20 cellular contexts compared by ENCODE assay signal in genomic region chr18:58345064-58345463, GRCh38.
DNase-seq lines count a peak whose midpoint lies in the region; ATAC-seq and TF ChIP-seq lines count a peak whose summit lies in the region.
"Had no signal": no experiment of that assay in that cellular context is flagged by ENCODE, and none has a peak within 500 bp of the region (broad histone marks: within the 10 kb centered on the region; RNA-seq: fewer than 3 reads in every experiment).

No MANE protein-coding gene starts in this region.

- WGBS in right cardiac atrium, result 78% methylated on average over 7 of the region's 7 CpGs
- WGBS in endodermal cell (ENCODE audit: insufficient coverage in 1 of 2, insufficient read length in 1 of 2), 2 experiments, result 58 to 66% methylated on average over 4 to 7 of the region's 7 CpGs

- peak; percentile 24 for TF ChIP-seq RAD21 in neural cell (conservative IDR thresholded peaks at IDR 0.05)

- H3F3A ChIP-seq in neural cell (ENCODE audit: insufficient read depth, low read length, poor library complexity, severe bottlenecking), result peaks cover 9% of the 10 kb centered on the region

- peaks cover 25% of the 10 kb centered on the region for H3K36me3 Mint-ChIP-seq in endodermal cell (ENCODE audit: low read depth)

- TF ChIP-seq CTCF in left ventricle myocardium inferior (IDR thresholded peaks at IDR 0.05; ENCODE audit: borderline replicate concordance), result no peak
- TF ChIP-seq CTCF in endodermal cell (conservative IDR thresholded peaks at IDR 0.05), result no peak
- TF ChIP-seq CTCF in neural cell (IDR thresholded peaks at IDR 0.05; ENCODE audit: poor library complexity, severe bottlenecking), result no peak
- no peak for TF ChIP-seq CTCF in ascending aorta (IDR thresholded peaks at IDR 0.05)

- no peaks in the 10 kb centered on the region for H3K9me2 ChIP-seq in neural cell (ENCODE audit: insufficient read depth, low read length)

- H3K27me3 Mint-ChIP-seq in endodermal cell (ENCODE audit: insufficient read depth), result no peaks in the 10 kb centered on the region

- H3K4me3 ChIP-seq in left ventricle myocardium inferior (no peak overlapping the region), right cardiac atrium (ENCODE audit: low read length) (no peak overlapping the region), endodermal cell (ENCODE audit: low read length) (no peak overlapping the region), neural cell (ENCODE audit: low read length) (peak overlapping the region; percentile 7), ascending aorta (no peak overlapping the region)
- H3K4me3 ChIP-seq: upper lobe of left lung had no signal

- H3K9ac ChIP-seq in endodermal cell (ENCODE audit: extremely low read depth, low read length, poor library complexity, severe bottlenecking) (peak overlapping the region; percentile 22), neural cell (ENCODE audit: low read length) (peak overlapping the region; percentile 47)

- intact Hi-C loops in left ventricle myocardium inferior (cut with micrococcal nuclease), result no loop called here
- intact Hi-C loops in right cardiac atrium (cut with DNase I), result no loop called here
- intact Hi-C loops in ascending aorta (cut with DNase I), result no loop called here

- no peaks in the 10 kb centered on the region for H4K20me1 ChIP-seq in neural cell (ENCODE audit: insufficient read depth)

- H3K79me2 ChIP-seq in neural cell (replicated peaks; ENCODE audit: insufficient read depth, low read length), result peaks cover 6% of the 10 kb centered on the region

- H3K4me1 ChIP-seq in left ventricle myocardium inferior (peaks cover 36% of the 10 kb centered on the region), right cardiac atrium (ENCODE audit: control insufficient read depth, insufficient read depth, low read length) (no peaks in the 10 kb centered on the region), endodermal cell (ENCODE audit: control insufficient read depth, insufficient read depth, low read length) (peaks cover 5% of the 10 kb centered on the region), ascending aorta (no peaks in the 10 kb centered on the region)

- no peaks in the 10 kb centered on the region for H3K9me3 ChIP-seq in left ventricle myocardium inferior (replicated peaks)
- H3K9me3 ChIP-seq in right cardiac atrium (ENCODE audit: control insufficient read depth, low read length), result no peaks in the 10 kb centered on the region
- no peaks in the 10 kb centered on the region for H3K9me3 ChIP-seq in endodermal cell (ENCODE audit: control insufficient read depth, low read length)
- no peaks in the 10 kb centered on the region for H3K9me3 ChIP-seq in neural cell (ENCODE audit: low read length)
- H3K9me3 ChIP-seq in ascending aorta, result no peaks in the 10 kb centered on the region
- H3K9me3 ChIP-seq: upper lobe of left lung had no signal

- peaks cover 18% of the 10 kb centered on the region for H3K4me1 Mint-ChIP-seq in endodermal cell

- peak; percentile 13 for TF ChIP-seq EP300 in neural cell (conservative IDR thresholded peaks at IDR 0.05; ENCODE audit: poor library complexity, severe bottlenecking)

- ATAC-seq in right cardiac atrium, result no peak
- ATAC-seq: HCT116, SK-N-SH treated with all-trans-retinoic acid at 6 μM for 48 hours had no signal

- H3K27ac Mint-ChIP-seq in endodermal cell, result peak overlapping the region; percentile 80

- H3K27me3 ChIP-seq in left ventricle myocardium inferior (ENCODE audit: low read depth) (no peaks in the 10 kb centered on the region), right cardiac atrium (ENCODE audit: control insufficient read depth, insufficient read depth) (no peaks in the 10 kb centered on the region), endodermal cell (ENCODE audit: control insufficient read depth, insufficient read depth, low read length, poor library complexity, severe bottlenecking) (no peaks in the 10 kb centered on the region), neural cell (ENCODE audit: insufficient read depth, low read depth, low read length) (no peaks in the 10 kb centered on the region), ascending aorta (no peaks in the 10 kb centered on the region)
- H3K27me3 ChIP-seq: upper lobe of left lung had no signal

- H3K27ac ChIP-seq in left ventricle myocardium inferior (replicated peaks) (peak overlapping the region; percentile 61), right cardiac atrium (ENCODE audit: low read length) (no peak overlapping the region), endodermal cell (ENCODE audit: low read depth, low read length) (peak overlapping the region; percentile 69), neural cell (ENCODE audit: low read length) (peak overlapping the region; percentile 81), ascending aorta (no peak overlapping the region)
- H3K27ac ChIP-seq: upper lobe of left lung had no signal

- peaks cover 20% of the 10 kb centered on the region for H3K36me3 ChIP-seq in left ventricle myocardium inferior
- peaks cover 26% of the 10 kb centered on the region for H3K36me3 ChIP-seq in endodermal cell (ENCODE audit: control insufficient read depth, insufficient read depth, low read length)
- H3K36me3 ChIP-seq in neural cell (ENCODE audit: insufficient read depth, low read length), result peaks cover 5% of the 10 kb centered on the region
- H3K36me3 ChIP-seq in ascending aorta, result no peaks in the 10 kb centered on the region

- DNase-seq in left ventricle myocardium inferior (no peak), right cardiac atrium (no peak), endodermal cell (no peak), ascending aorta (ENCODE audit: low spot score in 2 of 2) (no peak), SIG-M5 treated with dmso at 0.1 percent for 504 hours (lab: John Stamatoyannopoulos, UW; ENCODE audit: unreplicated experiment) (no peak), putamen (ENCODE audit: low spot score) (no peak)
- DNase-seq in stimulated activated CD4-positive, alpha-beta T cell treated with anti-CD3 and anti-CD28 coated beads, Interleukin-2, amount 100 ng/mL, for 48 hours, result no peak
- DNase-seq: activated CD4-positive, alpha-beta T cell treated with anti-CD3 and anti-CD28 coated beads, Interleukin-2, amount 50 U/mL, for 1 hour; anterior cingulate cortex; C1 segment of cervical spinal cord; DMS53; foreskin fibroblast; NCI-H187; NCI-H69; posterior cingulate gyrus; stimulated activated naive CD4-positive, alpha-beta T cell; upper lobe of left lung had no signal

- H3K4me3 Mint-ChIP-seq in endodermal cell, result no peak overlapping the region

- no peak overlapping the region for H2AFZ ChIP-seq in neural cell (ENCODE audit: low read depth, low read length)

- no peaks in the 10 kb centered on the region for H3K9me3 Mint-ChIP-seq in endodermal cell

- no peak overlapping the region for H3K4me2 ChIP-seq in neural cell (ENCODE audit: low read length)

TF ChIP-seq in neural cell, 6 proteins besides CTCF, POLR2A, EP300 and RAD21:
- TF ChIP-seq POLR2AphosphoS5 (IDR thresholded peaks at IDR 0.05), result peak; percentile 65
- peak; percentile 89 for TF ChIP-seq REST (IDR thresholded peaks at IDR 0.05; ENCODE audit: borderline replicate concordance)
- TF ChIP-seq SMC3 (conservative IDR thresholded peaks at IDR 0.05; ENCODE audit: poor library complexity), result no peak

Comparison
In these comparisons a context has a peak if more than half of its experiments do, and no peak if none do; other contexts are left out.
1. H3K27ac ChIP-seq: peak in left ventricle myocardium inferior (single experiment), endodermal cell (single experiment) and neural cell (single experiment); none in right cardiac atrium (single experiment) and ascending aorta (0 of 2).